Comparison of ENCODE assay signal across 8 cellular contexts in the genomic region with DNA sequence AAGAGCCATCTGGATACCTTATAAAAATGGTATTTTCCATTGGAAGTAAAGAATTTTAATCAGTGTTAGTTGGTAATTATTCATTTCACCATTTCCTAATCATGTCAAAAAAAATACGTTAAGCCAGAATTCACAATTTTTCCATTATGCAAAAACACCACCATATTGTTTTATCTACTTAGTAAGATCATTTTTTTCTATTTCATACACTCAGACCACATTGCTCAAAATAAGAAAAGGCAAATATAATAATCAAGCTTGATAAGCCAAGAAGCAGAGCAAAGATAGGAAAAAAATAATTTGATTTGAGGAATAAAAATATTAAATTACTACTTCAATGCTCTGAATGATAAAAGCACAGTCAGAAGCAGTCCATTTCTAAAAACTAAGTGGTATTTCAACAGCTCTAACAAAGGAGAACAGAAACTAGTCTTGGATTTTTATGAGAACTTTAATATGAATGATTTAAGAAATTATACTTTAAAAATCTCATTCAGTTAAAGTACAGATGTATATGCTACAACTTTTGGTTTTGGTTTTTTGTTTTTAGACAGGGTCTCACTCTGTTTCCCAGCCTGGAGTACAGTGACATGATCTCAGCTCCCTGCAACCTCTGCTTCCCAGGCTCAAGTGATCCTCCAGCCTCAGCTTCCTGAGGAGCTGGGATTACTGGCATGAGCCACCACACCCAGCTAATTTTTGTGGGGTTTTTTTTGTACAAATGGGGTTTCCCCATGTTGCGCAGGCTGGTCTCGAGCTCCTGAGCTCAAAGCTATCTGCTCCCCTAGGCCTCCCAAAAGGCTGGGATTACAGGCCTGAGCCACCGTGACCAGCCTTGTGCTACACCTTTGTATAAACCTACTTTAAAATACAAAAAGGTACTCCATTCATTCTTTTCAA. TPM values are rescaled to one million over a fixed set of nuclear protein-coding genes. Genes with fewer than 3 reads are reported as not detected.
DNase-seq lines count a peak whose midpoint lies in the region; ATAC-seq and TF ChIP-seq lines count a peak whose summit lies in the region.

No MANE protein-coding gene starts in this region.

- H3K9me3 ChIP-seq in BE2C: no peaks in the 10 kb centered on the region

- H3K9me3 Mint-ChIP-seq in activated T-helper 1 cell treated with anti-CD3 and anti-CD28 coated beads, Interleukin-12 subunit alpha, Interleukin-12 subunit beta, Interleukin-2, Interleukin-4 antibody, amounts not matched to agents 30 ng/mL and 10 ng/mL and 1 ng/mL, durations not matched to agents 14 hours and 24 hours and 36 hours: no peaks in the 10 kb centered on the region

- no peaks in the 10 kb centered on the region for H3K27me3 ChIP-seq in BE2C

- H3K36me3 Mint-ChIP-seq in activated T-helper 1 cell treated with anti-CD3 and anti-CD28 coated beads, Interleukin-12 subunit alpha, Interleukin-12 subunit beta, Interleukin-2, Interleukin-4 antibody, amounts not matched to agents 30 ng/mL and 10 ng/mL and 1 ng/mL, durations not matched to agents 14 hours and 24 hours and 36 hours (ENCODE audit: low read depth): peaks cover 5% of the 10 kb centered on the region

- H3K4me1 Mint-ChIP-seq in activated T-helper 1 cell treated with anti-CD3 and anti-CD28 coated beads, Interleukin-12 subunit alpha, Interleukin-12 subunit beta, Interleukin-2, Interleukin-4 antibody, amounts not matched to agents 30 ng/mL and 10 ng/mL and 1 ng/mL, durations not matched to agents 14 hours and 24 hours and 36 hours (ENCODE audit: low read depth): peaks cover 35% of the 10 kb centered on the region

- ATAC-seq in GM19468 (IDR thresholded peaks at IDR 0.05; ENCODE audit: extremely low read depth, unreplicated experiment) (peak; percentile 44), HG03520 (IDR thresholded peaks at IDR 0.05; ENCODE audit: unreplicated experiment) (peak; percentile 73), left lobe of liver (no peak)

- H3K4me1 ChIP-seq in BE2C: peaks cover 18% of the 10 kb centered on the region

- H3K36me3 ChIP-seq in BE2C: no peaks in the 10 kb centered on the region

- peak overlapping the region; percentile 96 for H3K27ac Mint-ChIP-seq in activated T-helper 1 cell treated with anti-CD3 and anti-CD28 coated beads, Interleukin-12 subunit alpha, Interleukin-12 subunit beta, Interleukin-2, Interleukin-4 antibody, amounts not matched to agents 30 ng/mL and 10 ng/mL and 1 ng/mL, durations not matched to agents 14 hours and 24 hours and 36 hours

- intact Hi-C loops in activated T-helper 1 cell treated with anti-CD3 and anti-CD28 coated beads, Interleukin-12 subunit alpha, Interleukin-12 subunit beta, Interleukin-2, Interleukin-4 antibody, amounts not matched to agents 30 ng/mL and 10 ng/mL and 1 ng/mL, durations not matched to agents 14 hours and 24 hours and 36 hours (cut with micrococcal nuclease): loop anchor here (1.0 to 5.0 kb wide), 8 partner anchors 24 to 425 kb away; a partner anchor contains a TSS

- H3K4me3 ChIP-seq in BE2C (ENCODE audit: low read depth, low read length): no peak overlapping the region

- H3K4me3 Mint-ChIP-seq in activated T-helper 1 cell treated with anti-CD3 and anti-CD28 coated beads, Interleukin-12 subunit alpha, Interleukin-12 subunit beta, Interleukin-2, Interleukin-4 antibody, amounts not matched to agents 30 ng/mL and 10 ng/mL and 1 ng/mL, durations not matched to agents 14 hours and 24 hours and 36 hours: peak overlapping the region; percentile 53

- H3K27me3 Mint-ChIP-seq in activated T-helper 1 cell treated with anti-CD3 and anti-CD28 coated beads, Interleukin-12 subunit alpha, Interleukin-12 subunit beta, Interleukin-2, Interleukin-4 antibody, amounts not matched to agents 30 ng/mL and 10 ng/mL and 1 ng/mL, durations not matched to agents 14 hours and 24 hours and 36 hours (ENCODE audit: insufficient read depth): peaks cover 4% of the 10 kb centered on the region

- DNase-seq in BE2C (peak; percentile 16), kidney tubule cell (ENCODE audit: low spot score) (peak; percentile 34), midbrain (lab: John Stamatoyannopoulos, UW) (no peak), NCI-H2227 treated with DMSO at 0.1 percent for 48 hours (lab: John Stamatoyannopoulos, UW) (no peak), left lobe of liver (ENCODE audit: low spot score) (no peak)
- peak; percentile 10 for DNase-seq in activated T-helper 1 cell treated with anti-CD3 and anti-CD28 coated beads, Interleukin-12 subunit alpha, Interleukin-12 subunit beta, Interleukin-2, Interleukin-4 antibody, amounts not matched to agents 30 ng/mL and 10 ng/mL and 1 ng/mL, durations not matched to agents 14 hours and 24 hours and 36 hours (ENCODE audit: low spot score)

- TF ChIP-seq CTCF in BE2C (IDR thresholded peaks at IDR 0.05; ENCODE audit: low read depth, low read length): no peak

RNA-seq across cellular contexts. Expression of a gene that starts 46.6 kb away (rescaled TPM):
- polyA plus RNA-seq in BE2C (2012; ENCODE audit: insufficient read depth, insufficient read length, low read depth): 29.9 TPM
- 57.3 and 61.5 TPM in 2 replicates for total RNA-seq in activated T-helper 1 cell treated with anti-CD3 and anti-CD28 coated beads, Interleukin-12 subunit alpha, Interleukin-12 subunit beta, Interleukin-2, Interleukin-4 antibody, amounts not matched to agents 30 ng/mL and 10 ng/mL and 1 ng/mL, durations not matched to agents 14 hours and 24 hours and 36 hours
- 0.48 TPM for total RNA-seq in left lobe of liver

Comparison
In these comparisons a context has a peak if more than half of its experiments do, and no peak if none do; other contexts are left out.
1. DNase-seq: peak in BE2C (single experiment), activated T-helper 1 cell treated with anti-CD3 and anti-CD28 coated beads, Interleukin-12 subunit alpha, Interleukin-12 subunit beta, Interleukin-2, Interleukin-4 antibody, amounts not matched to agents 30 ng/mL and 10 ng/mL and 1 ng/mL, durations not matched to agents 14 hours and 24 hours and 36 hours (single experiment) and kidney tubule cell (single experiment); none in midbrain (single experiment), NCI-H2227 treated with DMSO at 0.1 percent for 48 hours (single experiment) and left lobe of liver (single experiment).
2. RNA of a gene that starts 46.6 kb away (total RNA-seq): 57.3 to 61.5 TPM in activated T-helper 1 cell treated with anti-CD3 and anti-CD28 coated beads, Interleukin-12 subunit alpha, Interleukin-12 subunit beta, Interleukin-2, Interleukin-4 antibody, amounts not matched to agents 30 ng/mL and 10 ng/mL and 1 ng/mL, durations not matched to agents 14 hours and 24 hours and 36 hours; 0.48 TPM in left lobe of liver (single experiment); every median in the first group is over 10 times any median in the second.